Comparison of ENCODE assay signal across 17 cellular contexts in genomic region chr11:65798882-65799281, GRCh38. TPM values are rescaled to one million over a fixed set of nuclear protein-coding genes. Genes with fewer than 3 reads are reported as not detected.
A peak's percentile ranks its signal among the peaks of the same experiment; 100 is the strongest.
DNase-seq lines count a peak whose midpoint lies in the region; ATAC-seq and TF ChIP-seq lines count a peak whose summit lies in the region.
"Had no signal": no experiment of that assay in that cellular context is flagged by ENCODE, and none has a peak within 500 bp of the region (broad histone marks: within the 10 kb centered on the region; RNA-seq: fewer than 3 reads in every experiment).

No MANE protein-coding gene starts in this region.

- no peak for TF ChIP-seq EP300 in transverse colon (IDR thresholded peaks at IDR 0.05; ENCODE audit: low read depth)

- 92 to 100% methylated on average over 6 to 8 of the region's 8 CpGs for WGBS in transverse colon (ENCODE audit: low coverage in 1 of 2), 2 donors

- no peaks in the 10 kb centered on the region for H3K36me3 ChIP-seq in KOPT-K1 (ENCODE audit: insufficient read depth, low read length)
- H3K36me3 ChIP-seq in transverse colon, result peaks cover 0 to 7% (median 3%) of the 10 kb centered on the region in 4 donors
- H3K36me3 ChIP-seq: BLaER1, HAP-1 had no signal

- H3K4me1 ChIP-seq in transverse colon, result peaks cover 0 to 4% (median 3%) of the 10 kb centered on the region in 4 donors
- H3K4me1 ChIP-seq: BLaER1, HAP-1 had no signal

- no peaks in the 10 kb centered on the region for H3K36me3 Mint-ChIP-seq in activated naive CD8-positive, alpha-beta T cell treated with anti-CD3 and anti-CD28 coated beads, Interleukin-2, amount 10 ng/mL, durations not matched to agents 7 days and 5 days
- no peaks in the 10 kb centered on the region for H3K36me3 Mint-ChIP-seq in activated naive CD8-positive, alpha-beta T cell treated with anti-CD3 and anti-CD28 coated beads for 36 hours
- H3K36me3 Mint-ChIP-seq in glutamatergic neuron (ENCODE audit: unreplicated experiment), result no peaks in the 10 kb centered on the region
- H3K36me3 Mint-ChIP-seq: CD14-positive monocyte; CD4-positive, alpha-beta memory T cell had no signal

- H3K4me3 Mint-ChIP-seq in activated naive CD8-positive, alpha-beta T cell treated with anti-CD3 and anti-CD28 coated beads, Interleukin-2, amount 10 ng/mL, durations not matched to agents 7 days and 5 days, result peak overlapping the region; percentile 50
- H3K4me3 Mint-ChIP-seq in activated naive CD8-positive, alpha-beta T cell treated with anti-CD3 and anti-CD28 coated beads for 36 hours, result no peak overlapping the region
- H3K4me3 Mint-ChIP-seq in glutamatergic neuron (ENCODE audit: unreplicated experiment), result peak overlapping the region; percentile 54
- H3K4me3 Mint-ChIP-seq: CD14-positive monocyte; CD4-positive, alpha-beta memory T cell had no signal

- H3K27ac Mint-ChIP-seq in activated naive CD8-positive, alpha-beta T cell treated with anti-CD3 and anti-CD28 coated beads, Interleukin-2, amount 10 ng/mL, durations not matched to agents 7 days and 5 days, result peak overlapping the region; percentile 8
- no peak overlapping the region for H3K27ac Mint-ChIP-seq in activated naive CD8-positive, alpha-beta T cell treated with anti-CD3 and anti-CD28 coated beads for 36 hours
- no peak overlapping the region for H3K27ac Mint-ChIP-seq in glutamatergic neuron (ENCODE audit: unreplicated experiment)
- H3K27ac Mint-ChIP-seq: CD14-positive monocyte; CD4-positive, alpha-beta memory T cell had no signal

- peaks cover 20% of the 10 kb centered on the region for H3K4me1 Mint-ChIP-seq in activated naive CD8-positive, alpha-beta T cell treated with anti-CD3 and anti-CD28 coated beads, Interleukin-2, amount 10 ng/mL, durations not matched to agents 7 days and 5 days
- peaks cover 7% of the 10 kb centered on the region for H3K4me1 Mint-ChIP-seq in activated naive CD8-positive, alpha-beta T cell treated with anti-CD3 and anti-CD28 coated beads for 36 hours
- H3K4me1 Mint-ChIP-seq in glutamatergic neuron (ENCODE audit: low read depth, unreplicated experiment), result no peaks in the 10 kb centered on the region
- H3K4me1 Mint-ChIP-seq: CD4-positive, alpha-beta memory T cell had no signal

- H3K9me3 Mint-ChIP-seq in activated naive CD8-positive, alpha-beta T cell treated with anti-CD3 and anti-CD28 coated beads, Interleukin-2, amount 10 ng/mL, durations not matched to agents 7 days and 5 days, result no peaks in the 10 kb centered on the region
- no peaks in the 10 kb centered on the region for H3K9me3 Mint-ChIP-seq in activated naive CD8-positive, alpha-beta T cell treated with anti-CD3 and anti-CD28 coated beads for 36 hours
- H3K9me3 Mint-ChIP-seq in glutamatergic neuron (ENCODE audit: unreplicated experiment), result peaks cover 2% of the 10 kb centered on the region

- peak; percentile 38 for ATAC-seq in activated naive CD8-positive, alpha-beta T cell treated with anti-CD3 and anti-CD28 coated beads, Interleukin-2, amount 10 ng/mL, durations not matched to agents 7 days and 5 days (ENCODE audit: low read depth)

- peaks cover 21% of the 10 kb centered on the region for H3K27me3 Mint-ChIP-seq in activated naive CD8-positive, alpha-beta T cell treated with anti-CD3 and anti-CD28 coated beads, Interleukin-2, amount 10 ng/mL, durations not matched to agents 7 days and 5 days
- peaks cover 59% of the 10 kb centered on the region for H3K27me3 Mint-ChIP-seq in activated naive CD8-positive, alpha-beta T cell treated with anti-CD3 and anti-CD28 coated beads for 36 hours
- H3K27me3 Mint-ChIP-seq in glutamatergic neuron (ENCODE audit: unreplicated experiment), result peaks cover 7% of the 10 kb centered on the region

- TF ChIP-seq CTCF in glutamatergic neuron (IDR thresholded peaks at IDR 0.05; ENCODE audit: partially characterized antibody, unreplicated experiment) (no peak), transverse colon (IDR thresholded peaks at IDR 0.05) (no peak)

- H3K4me3 ChIP-seq in transverse colon, result no peak overlapping the region
- H3K4me3 ChIP-seq: BLaER1, HAP-1 had no signal

- peaks cover 45% of the 10 kb centered on the region for H3K27me3 ChIP-seq in transverse colon

- TF ChIP-seq POLR2A in transverse colon (IDR thresholded peaks at IDR 0.05), result no peak

- POLR2A ChIA-PET in activated naive CD8-positive, alpha-beta T cell treated with anti-CD3 and anti-CD28 coated beads, Interleukin-2, amount 10 ng/mL, durations not matched to agents 7 days and 5 days (lab: Charles Lee), result interaction anchor here (0.6 to 1.1 kb wide), 2 partner anchors 9 to 44 kb away, joined by 3 to 4 read pairs; no protein-coding TSS in a partner anchor

- H3K27ac ChIP-seq in KOPT-K1 (ENCODE audit: low read depth, low read length, poor library complexity, severe bottlenecking), result peak overlapping the region; percentile 18
- H3K27ac ChIP-seq in transverse colon, result no peak overlapping the region
- H3K27ac ChIP-seq: BLaER1 had no signal

- in situ Hi-C loops in transverse colon (cut with MboI; ENCODE audit: low pct_ligation_motif_present in 1 of 4, low pct_unique_long_range_greater_than_20kb in 1 of 4, low sequenced_read_pairs in 3 of 4), result no loop called here

- no peaks in the 10 kb centered on the region for H3K9me3 ChIP-seq in KOPT-K1 (ENCODE audit: insufficient read depth, low read length, poor library complexity, severe bottlenecking)
- H3K9me3 ChIP-seq in transverse colon, result no peaks in the 10 kb centered on the region
- H3K9me3 ChIP-seq: BLaER1, HAP-1 had no signal

- intact Hi-C loops in transverse colon (cut with DNase I; ENCODE audit: low total_unique reads), result no loop called here

- DNase-seq in activated naive CD8-positive, alpha-beta T cell treated with anti-CD3 and anti-CD28 coated beads, Interleukin-2, amount 10 ng/mL, durations not matched to agents 7 days and 5 days, result no peak
- no peak for DNase-seq in activated naive CD8-positive, alpha-beta T cell treated with anti-CD3 and anti-CD28 coated beads for 36 hours
- DNase-seq in glutamatergic neuron (no peak), superior temporal gyrus (ENCODE audit: extremely low spot score) (no peak), transverse colon (no peak), mesenteric fat pad (ENCODE audit: low spot score) (no peak), epidermal melanocyte (ENCODE audit: insufficient read length, low spot score) (no peak)
- DNase-seq: 8988T, DMS153, GOT3 had no signal

RNA-seq across cellular contexts. Expression of gene OVOL1, which starts 12.0 kb away (rescaled TPM):
- under 1 TPM; 0.14 to 0.17 TPM for total RNA-seq in activated naive CD8-positive, alpha-beta T cell treated with anti-CD3 and anti-CD28 coated beads, Interleukin-2, amount 10 ng/mL, durations not matched to agents 7 days and 5 days
- under 1 TPM; 0.42 to 0.45 TPM for total RNA-seq in activated naive CD8-positive, alpha-beta T cell treated with anti-CD3 and anti-CD28 coated beads for 36 hours
- total RNA-seq in glutamatergic neuron (ENCODE audit: unreplicated experiment) (not detected), transverse colon (10 to 100 TPM; 19.9 to 44.8 (median 33.8) TPM), mesenteric fat pad (not detected)
- total RNA-seq: A673; CD4-positive, alpha-beta memory T cell had no signal

RNA-seq across cellular contexts. Expression of gene AP5B1, which starts 18.1 kb away (rescaled TPM):
- 10 to 100 TPM; 27.9 to 29.0 TPM for total RNA-seq in activated naive CD8-positive, alpha-beta T cell treated with anti-CD3 and anti-CD28 coated beads, Interleukin-2, amount 10 ng/mL, durations not matched to agents 7 days and 5 days
- total RNA-seq in activated naive CD8-positive, alpha-beta T cell treated with anti-CD3 and anti-CD28 coated beads for 36 hours, result 10 to 100 TPM; 20.4 to 20.6 TPM
- total RNA-seq in glutamatergic neuron (ENCODE audit: unreplicated experiment), result 13.2 TPM
- total RNA-seq in transverse colon, result 10 to 100 TPM; 24.9 to 33.7 (median 28.2) TPM
- total RNA-seq in mesenteric fat pad, result 51.8 TPM

RNA-seq across cellular contexts. Expression of gene SNX32, which starts 34.9 kb away (rescaled TPM):
- total RNA-seq in activated naive CD8-positive, alpha-beta T cell treated with anti-CD3 and anti-CD28 coated beads, Interleukin-2, amount 10 ng/mL, durations not matched to agents 7 days and 5 days, result 1 to 10 TPM; 2.6 to 3.6 TPM
- total RNA-seq in activated naive CD8-positive, alpha-beta T cell treated with anti-CD3 and anti-CD28 coated beads for 36 hours, result 1 to 10 TPM; 2.4 to 3.3 TPM
- 14.7 TPM for total RNA-seq in glutamatergic neuron (ENCODE audit: unreplicated experiment)
- 10 to 100 TPM in 1 of 4 donors, 1 to 10 TPM in 1, under 1 TPM in 1, not detected in 1; 0.60 to 10.0 (median 1.6) TPM for total RNA-seq in transverse colon
- not detected for total RNA-seq in mesenteric fat pad
- total RNA-seq: HT-29 had no signal

RNA-seq across cellular contexts. Expression of gene CFL1, which starts 59.1 kb away (rescaled TPM):
- 1,000 to 10,000 TPM; 1,357 to 1,424 TPM for total RNA-seq in activated naive CD8-positive, alpha-beta T cell treated with anti-CD3 and anti-CD28 coated beads, Interleukin-2, amount 10 ng/mL, durations not matched to agents 7 days and 5 days
- total RNA-seq in activated naive CD8-positive, alpha-beta T cell treated with anti-CD3 and anti-CD28 coated beads for 36 hours, result 1,000 to 10,000 TPM; 1,050 to 1,075 TPM
- total RNA-seq in glutamatergic neuron (ENCODE audit: unreplicated experiment) (1,294 TPM), transverse colon (1,000 to 10,000 TPM; 1,308 to 1,852 (median 1,703) TPM), mesenteric fat pad (818 TPM)

Comparison
In these comparisons a context has a peak if more than half of its experiments do, and no peak if none do; other contexts are left out.
1. RNA of gene OVOL1, which starts 12.0 kb away (total RNA-seq): 19.9 to 44.8 TPM in transverse colon; 0.42 to 0.45 TPM in activated naive CD8-positive, alpha-beta T cell treated with anti-CD3 and anti-CD28 coated beads for 36 hours, 0.14 to 0.17 TPM in activated naive CD8-positive, alpha-beta T cell treated with anti-CD3 and anti-CD28 coated beads, Interleukin-2, amount 10 ng/mL, durations not matched to agents 7 days and 5 days, not detected in mesenteric fat pad (single experiment) and not detected in glutamatergic neuron (single experiment); every median in the first group is over 10 times any median in the second.